8 cellular contexts compared by ENCODE assay signal in the genomic region with DNA sequence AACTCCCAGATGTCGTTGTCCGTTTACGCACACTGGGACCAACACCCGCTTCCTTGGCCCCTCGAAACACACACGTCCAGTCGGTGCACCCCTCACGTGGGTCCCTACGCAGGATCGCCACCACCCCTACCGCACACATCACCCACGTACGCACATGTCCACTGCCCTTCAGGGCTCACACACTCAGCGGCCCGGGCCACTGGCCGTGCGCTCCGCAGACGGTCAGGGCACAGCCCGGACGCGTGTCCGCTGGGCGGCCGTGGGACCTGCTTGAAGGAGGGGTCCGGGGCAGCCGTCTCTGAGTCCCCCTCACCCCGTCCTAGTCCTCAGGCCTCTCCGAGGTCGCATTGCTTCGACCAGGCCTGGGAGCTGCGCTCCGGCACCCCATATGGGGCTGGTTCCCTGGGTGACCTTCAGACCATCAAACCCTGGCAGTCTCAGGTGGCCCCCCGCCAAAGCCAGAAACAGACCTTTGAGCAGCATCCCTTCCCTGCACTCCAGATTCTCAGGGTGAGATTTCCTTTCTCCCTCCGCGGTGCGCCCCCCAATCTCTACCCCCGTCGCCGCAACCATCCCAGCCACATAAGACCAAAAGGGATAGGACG. TPM values are rescaled to one million over a fixed set of nuclear protein-coding genes. Genes with fewer than 3 reads are reported as not detected.
A peak's percentile ranks its signal among the peaks of the same experiment; 100 is the strongest.
DNase-seq lines count a peak whose midpoint lies in the region; ATAC-seq and TF ChIP-seq lines count a peak whose summit lies in the region.

No MANE protein-coding gene starts in this region.

- WGBS in mammary epithelial cell (ENCODE audit: low coverage, missing lambda C conversion rate), result 90% methylated on average over 21 of the region's 41 CpGs

- H3K9me3 ChIP-seq in mammary epithelial cell (replicated peaks; ENCODE audit: insufficient read depth, low read length) (no peaks in the 10 kb centered on the region), thoracic aorta (no peaks in the 10 kb centered on the region)

- H3K27ac ChIP-seq in mammary epithelial cell (ENCODE audit: insufficient read depth, low read depth, low read length) (no peak overlapping the region), thoracic aorta (no peak overlapping the region)

- POLR2A ChIA-PET in activated CD4-positive, alpha-beta T cell treated with anti-CD3 and anti-CD28 coated beads for 36 hours (lab: Charles Lee), result no interaction called here

- peak; percentile 18 for DNase-seq in activated CD4-positive, alpha-beta T cell treated with anti-CD3 and anti-CD28 coated beads for 36 hours
- no peak for DNase-seq in activated CD4-positive, alpha-beta T cell treated with anti-CD3 and anti-CD28 coated beads, Interleukin-2, amount 50 U/mL, for 48 hours
- DNase-seq in mammary epithelial cell (no peak), lung microvascular endothelial cell (ENCODE audit: low read depth in 2 of 2) (peak; percentile 26 to 42), thoracic aorta (ENCODE audit: low spot score) (no peak), SIG-M5 (lab: John Stamatoyannopoulos, UW) (no peak), NCI-H2196 treated with DMSO at 0.1 percent for 48 hours (lab: John Stamatoyannopoulos, UW; ENCODE audit: unreplicated experiment) (no peak)

- dilution Hi-C loops in mammary epithelial cell (cut with HindIII; ENCODE audit: low sequenced_read_pairs), result loop anchor here (25.0 kb wide), 2 partner anchors 173 to 273 kb away; a partner anchor contains a TSS

- no peak for ATAC-seq in activated CD4-positive, alpha-beta T cell treated with anti-CD3 and anti-CD28 coated beads for 36 hours
- no peak for ATAC-seq in thoracic aorta (ENCODE audit: insufficient number of reproducible peaks, low FRiP score, low read depth)
- no peak for ATAC-seq in HG03108 (IDR thresholded peaks at IDR 0.05; ENCODE audit: unreplicated experiment)

- no peaks in the 10 kb centered on the region for H3K36me3 Mint-ChIP-seq in activated CD4-positive, alpha-beta T cell treated with anti-CD3 and anti-CD28 coated beads for 36 hours (ENCODE audit: low read depth)

- no TSS peak for BruUV-seq in mammary epithelial cell (replicated peaks; lab: Mats Ljungman, UMichigan)

- no peaks in the 10 kb centered on the region for H4K20me1 ChIP-seq in mammary epithelial cell (ENCODE audit: insufficient read depth, low read length)

- H3K27me3 Mint-ChIP-seq in activated CD4-positive, alpha-beta T cell treated with anti-CD3 and anti-CD28 coated beads for 36 hours, result peaks cover 18% of the 10 kb centered on the region

- H3K4me1 Mint-ChIP-seq in activated CD4-positive, alpha-beta T cell treated with anti-CD3 and anti-CD28 coated beads for 36 hours, result peaks cover 26% of the 10 kb centered on the region

- H2AFZ ChIP-seq in mammary epithelial cell (ENCODE audit: low read depth, low read length), result no peak overlapping the region

- H3K27ac Mint-ChIP-seq in activated CD4-positive, alpha-beta T cell treated with anti-CD3 and anti-CD28 coated beads for 36 hours, result no peak overlapping the region

- in situ Hi-C loops in mammary epithelial cell (cut with MboI; ENCODE audit: low sequenced_read_pairs in 2 of 2), result loop anchor here (5.0 to 10.0 kb wide), 3 partner anchors 168 to 283 kb away; a partner anchor contains a TSS

- CTCF ChIA-PET in activated CD4-positive, alpha-beta T cell treated with anti-CD3 and anti-CD28 coated beads for 36 hours (lab: Charles Lee), result interaction anchor here (0.9 to 2.4 kb wide), 10 partner anchors 14 to 330 kb away, joined by 3 to 18 read pairs (median 8); a partner anchor contains a TSS
- CTCF ChIA-PET in mammary epithelial cell (lab: Charles Lee; ENCODE audit: low non-redundant PET), result interaction anchor here (0.5 kb wide), 1 partner anchor 23 kb away, joined by 8 read pairs; no protein-coding TSS in a partner anchor

- H3K27me3 ChIP-seq in mammary epithelial cell (ENCODE audit: insufficient read depth, low read length), result peaks cover 9% of the 10 kb centered on the region
- H3K27me3 ChIP-seq in thoracic aorta (replicated peaks; ENCODE audit: insufficient read depth), result no peaks in the 10 kb centered on the region

- TF ChIP-seq CTCF in mammary epithelial cell (conservative IDR thresholded peaks at IDR 0.05 in 1 of 2, IDR thresholded peaks at IDR 0.05 in 1 of 2; ENCODE audit: extremely low read depth in 1 of 2, insufficient read depth in 1 of 2, low read depth in 1 of 2, low read length in 2 of 2) (no peak), thoracic aorta (IDR thresholded peaks at IDR 0.05) (no peak)

- H3K4me2 ChIP-seq in mammary epithelial cell (ENCODE audit: insufficient read depth, low read depth, low read length), result peak overlapping the region; percentile 97

- peak overlapping the region; percentile 71 for H3K4me3 Mint-ChIP-seq in activated CD4-positive, alpha-beta T cell treated with anti-CD3 and anti-CD28 coated beads for 36 hours

- no peak overlapping the region for H3K9ac ChIP-seq in mammary epithelial cell (ENCODE audit: insufficient read depth, low read length)

- H3K36me3 ChIP-seq in mammary epithelial cell (ENCODE audit: insufficient read depth, low read length) (no peaks in the 10 kb centered on the region), thoracic aorta (no peaks in the 10 kb centered on the region)

- H3K4me3 ChIP-seq in mammary epithelial cell (replicated peaks in 1 of 3; ENCODE audit: insufficient read depth in 1 of 3, low read depth in 2 of 3, low read length in 3 of 3) (peak overlapping the region in 1 of 3 experiments; percentile 51), thoracic aorta (peak overlapping the region; percentile 88)

- H3K4me1 ChIP-seq in mammary epithelial cell (ENCODE audit: insufficient read depth, low read length) (peaks cover 10% of the 10 kb centered on the region), thoracic aorta (ENCODE audit: control insufficient read depth in 1 of 2, low read depth in 2 of 2) (peaks cover 10 to 24% of the 10 kb centered on the region in 2 donors)

- intact Hi-C loops in activated CD4-positive, alpha-beta T cell treated with anti-CD3 and anti-CD28 coated beads for 36 hours (cut with DNase I, micrococcal nuclease), result loop anchor here (1.0 to 10.0 kb wide), 9 partner anchors 167 to 801 kb away; a partner anchor contains a TSS
- intact Hi-C loops in mammary epithelial cell (cut with micrococcal nuclease), result loop anchor here (1.0 to 5.0 kb wide), 6 partner anchors 169 to 798 kb away; no protein-coding TSS in a partner anchor

- no peaks in the 10 kb centered on the region for H3K9me3 Mint-ChIP-seq in activated CD4-positive, alpha-beta T cell treated with anti-CD3 and anti-CD28 coated beads for 36 hours (ENCODE audit: low read depth)

- no peaks in the 10 kb centered on the region for H3K79me2 ChIP-seq in mammary epithelial cell (ENCODE audit: insufficient read depth, low read length)

RNA-seq across cellular contexts. Expression of a gene that starts 0.9 kb away (rescaled TPM):
- total RNA-seq in activated CD4-positive, alpha-beta T cell treated with anti-CD3 and anti-CD28 coated beads for 36 hours, result under 1 TPM; 0.11 to 0.30 TPM
- total RNA-seq in mammary epithelial cell (1 to 10 TPM in 1 of 2 donors, under 1 TPM in 1; 0.38 to 3.2 TPM), lung microvascular endothelial cell (26.6 and 110 TPM in 2 replicates), thoracic aorta (10 to 100 TPM in 1 of 2 donors, 1 to 10 TPM in 1; 9.6 to 16.1 TPM)
- polyA plus RNA-seq in mammary epithelial cell, result 0.18 TPM
- not detected for polyA minus RNA-seq in mammary epithelial cell

Comparison
In these comparisons a context has a peak if more than half of its experiments do, and no peak if none do; other contexts are left out.
1. DNase-seq: peak in activated CD4-positive, alpha-beta T cell treated with anti-CD3 and anti-CD28 coated beads for 36 hours (single experiment) and lung microvascular endothelial cell (2 of 2); none in activated CD4-positive, alpha-beta T cell treated with anti-CD3 and anti-CD28 coated beads, Interleukin-2, amount 50 U/mL, for 48 hours (0 of 2), mammary epithelial cell (single experiment), thoracic aorta (single experiment), SIG-M5 (single experiment) and NCI-H2196 treated with DMSO at 0.1 percent for 48 hours (single experiment).